ENCODE assay signal across 11 cellular contexts in genomic region chr17:65101371-65101770, GRCh38. TPM values are rescaled to one million over a fixed set of nuclear protein-coding genes. Genes with fewer than 3 reads are reported as not detected.
DNase-seq lines count a peak whose midpoint lies in the region; ATAC-seq and TF ChIP-seq lines count a peak whose summit lies in the region.
"Had no signal": no experiment of that assay in that cellular context is flagged by ENCODE, and none has a peak within 500 bp of the region (broad histone marks: within the 10 kb centered on the region; RNA-seq: fewer than 3 reads in every experiment).

No MANE protein-coding gene starts in this region.

- no peaks in the 10 kb centered on the region for H3K79me1 ChIP-seq in mesendoderm (ENCODE audit: low read length)

- H2BK15ac ChIP-seq in mesendoderm (replicated peaks; ENCODE audit: low read depth): no peak overlapping the region

- H4K5ac ChIP-seq in mesendoderm (ENCODE audit: low read length): no peak overlapping the region

- H3K18ac ChIP-seq in mesendoderm (ENCODE audit: low read length): no peak overlapping the region

- CTCF ChIA-PET in activated naive CD4-positive, alpha-beta T cell treated with anti-CD3 and anti-CD28 coated beads, Interleukin-2, amount 10 ng/mL, durations not matched to agents 7 days and 5 days (lab: Charles Lee): interaction anchor here (0.9 to 2.7 kb wide), 13 partner anchors 14 to 162 kb away, joined by 3 to 9 read pairs (median 5); no protein-coding TSS in a partner anchor

- no peak overlapping the region for H2BK120ac ChIP-seq in mesendoderm (ENCODE audit: low read depth, low read length)

- H3K9me3 ChIP-seq in adrenal gland (replicated peaks in 1 of 3): no peaks in the 10 kb centered on the region
- H3K9me3 ChIP-seq in upper lobe of left lung: no peaks in the 10 kb centered on the region

- H4K8ac ChIP-seq in mesendoderm (ENCODE audit: low read depth, low read length): no peak overlapping the region

- H2AK5ac ChIP-seq in mesendoderm (ENCODE audit: low read length): no peak overlapping the region

- TF ChIP-seq POLR2A in adrenal gland (IDR thresholded peaks at IDR 0.05): no peak
- TF ChIP-seq POLR2A in upper lobe of left lung (IDR thresholded peaks at IDR 0.05): no peak

- no peak overlapping the region for H3K23ac ChIP-seq in mesendoderm (ENCODE audit: low read length)

- H3K9me3 Mint-ChIP-seq in activated naive CD4-positive, alpha-beta T cell treated with anti-CD3 and anti-CD28 coated beads, Interleukin-2, amount 10 ng/mL, durations not matched to agents 7 days and 5 days: no peaks in the 10 kb centered on the region

- intact Hi-C loops in adrenal gland (cut with DNase I) (loop anchor here in 1 of 2 donors (5.0 kb wide), 1 partner anchor 44 kb away; the partner anchor contains the start of gene GNA13), left colon (cut with DNase I, micrococcal nuclease) (no loop called here)

- no peak overlapping the region for H3K27ac Mint-ChIP-seq in activated naive CD4-positive, alpha-beta T cell treated with anti-CD3 and anti-CD28 coated beads, Interleukin-2, amount 10 ng/mL, durations not matched to agents 7 days and 5 days

- no peak overlapping the region for H3K4ac ChIP-seq in mesendoderm (ENCODE audit: low read depth, low read length)

- H3K4me1 ChIP-seq in adrenal gland (replicated peaks in 1 of 2): peaks cover 0 to 29% of the 10 kb centered on the region in 2 donors
- no peaks in the 10 kb centered on the region for H3K4me1 ChIP-seq in mesendoderm (ENCODE audit: control insufficient read depth, low read depth, low read length)
- H3K4me1 ChIP-seq in upper lobe of left lung: peaks cover 10 to 17% (median 14%) of the 10 kb centered on the region in 4 donors

- H3K4me3 ChIP-seq in adrenal gland (peak overlapping the region in 1 of 4 donors; percentile 56), mesendoderm (ENCODE audit: low read length) (no peak overlapping the region), upper lobe of left lung (peak overlapping the region in 3 of 4 donors; percentile 39 to 60 (median 58))

- peak overlapping the region; percentile 82 for H3K4me3 Mint-ChIP-seq in activated naive CD4-positive, alpha-beta T cell treated with anti-CD3 and anti-CD28 coated beads, Interleukin-2, amount 10 ng/mL, durations not matched to agents 7 days and 5 days

- H3K4me2 ChIP-seq in mesendoderm (ENCODE audit: low read length): no peak overlapping the region

- no peaks in the 10 kb centered on the region for H3K79me2 ChIP-seq in mesendoderm (ENCODE audit: control insufficient read depth, insufficient read depth, low read length)

- no peaks in the 10 kb centered on the region for H3K36me3 ChIP-seq in adrenal gland (replicated peaks in 1 of 2)
- H3K36me3 ChIP-seq in mesendoderm (ENCODE audit: control insufficient read depth, insufficient read depth, low read length): no peaks in the 10 kb centered on the region
- no peaks in the 10 kb centered on the region for H3K36me3 ChIP-seq in upper lobe of left lung

- peaks cover 20% of the 10 kb centered on the region for H3K4me1 Mint-ChIP-seq in activated naive CD4-positive, alpha-beta T cell treated with anti-CD3 and anti-CD28 coated beads, Interleukin-2, amount 10 ng/mL, durations not matched to agents 7 days and 5 days

- WGBS in adrenal gland, 4 donors: 66 to 68% (median 68%) methylated on average over 5 to 6 of the region's 6 CpGs
- WGBS in mesendoderm (ENCODE audit: extremely low coverage, insufficient coverage, low lambda C conversion rate): no CpG with 5 or more reads among the region's 6 CpGs
- WGBS in upper lobe of left lung, 2 donors: 66 to 71% methylated on average over 4 to 6 of the region's 6 CpGs

- H2BK5ac ChIP-seq in mesendoderm (ENCODE audit: low read length): no peak overlapping the region

- H3K27ac ChIP-seq in adrenal gland: peak overlapping the region in 3 of 5 donors; percentile 36 to 76 (median 74)
- no peak overlapping the region for H3K27ac ChIP-seq in mesendoderm (ENCODE audit: low read depth, low read length)
- H3K27ac ChIP-seq in upper lobe of left lung: peak overlapping the region in 1 of 4 donors; percentile 86
- H3K27ac ChIP-seq: foreskin keratinocyte had no signal

- no peak overlapping the region for H3K56ac ChIP-seq in mesendoderm (ENCODE audit: low read length)

- no peak for ATAC-seq in upper lobe of left lung (ENCODE audit: low FRiP score in 2 of 2)
- ATAC-seq in left colon: no peak

- no peak for DNase-seq in activated naive CD4-positive, alpha-beta T cell treated with anti-CD3 and anti-CD28 coated beads, Interleukin-2, amount 10 ng/mL, durations not matched to agents 7 days and 5 days
- DNase-seq in activated naive CD4-positive, alpha-beta T cell treated with anti-CD3 and anti-CD28 coated beads, Interleukin-2, amount 50 U/mL, for 16 hours: no peak
- no peak for DNase-seq in adrenal gland
- DNase-seq in mesendoderm: no peak
- DNase-seq in upper lobe of left lung: no peak
- no peak for DNase-seq in DMS153 (lab: John Stamatoyannopoulos, UW)
- no peak for DNase-seq in left colon
- DNase-seq in epidermal melanocyte (ENCODE audit: insufficient read length, low spot score): no peak
- DNase-seq: activated effector memory CD4-positive, alpha-beta T cell treated with Interleukin-2 at 50 U/mL for 16 hours; SHP77 treated with DMSO at 0.1 percent for 48 hours had no signal

- peaks cover 28% of the 10 kb centered on the region for H3K27me3 Mint-ChIP-seq in activated naive CD4-positive, alpha-beta T cell treated with anti-CD3 and anti-CD28 coated beads, Interleukin-2, amount 10 ng/mL, durations not matched to agents 7 days and 5 days

- no peak for TF ChIP-seq CTCF in adrenal gland (IDR thresholded peaks at IDR 0.05)
- TF ChIP-seq CTCF in upper lobe of left lung (IDR thresholded peaks at IDR 0.05): no peak

- peak overlapping the region; percentile 80 for H3K9ac ChIP-seq in mesendoderm (ENCODE audit: low read length)

- no peak for TF ChIP-seq EP300 in upper lobe of left lung (IDR thresholded peaks at IDR 0.05)

- no peaks in the 10 kb centered on the region for H3K36me3 Mint-ChIP-seq in activated naive CD4-positive, alpha-beta T cell treated with anti-CD3 and anti-CD28 coated beads, Interleukin-2, amount 10 ng/mL, durations not matched to agents 7 days and 5 days

- H3K27me3 ChIP-seq in adrenal gland (no peaks in the 10 kb centered on the region), mesendoderm (ENCODE audit: insufficient read depth, low read length, poor library complexity) (no peaks in the 10 kb centered on the region), upper lobe of left lung (no peaks in the 10 kb centered on the region)
- H3K27me3 ChIP-seq: foreskin keratinocyte had no signal

RNA-seq across cellular contexts. Expression of gene RGS9, which starts 35.8 kb away (rescaled TPM):
- 10 to 100 TPM in 6 of 8 donors, 1 to 10 TPM in 2; 6.6 to 32.3 (median 23.7) TPM for total RNA-seq in adrenal gland
- polyA plus RNA-seq in adrenal gland: 10 to 100 TPM in 1 of 3 donors, 1 to 10 TPM in 2; 4.3 to 14.2 (median 6.3) TPM
- 14.6 TPM for polyA plus RNA-seq in mesendoderm (2013, experiment 1 of 2)
- 13.9 TPM for polyA plus RNA-seq in mesendoderm (2013, experiment 2 of 2)
- total RNA-seq in upper lobe of left lung: 10 to 100 TPM in 2 of 6 donors, 1 to 10 TPM in 4; 3.9 to 16.2 (median 8.1) TPM
- 10 to 100 TPM in 1 of 2 donors, 1 to 10 TPM in 1; 7.1 to 11.4 TPM for total RNA-seq in left colon

RNA-seq across cellular contexts. Expression of gene GNA13, which starts 44.8 kb away (rescaled TPM):
- 100 to 1,000 TPM in 1 of 8 donors, 10 to 100 TPM in 7; 38.7 to 102 (median 75.6) TPM for total RNA-seq in adrenal gland
- 10 to 100 TPM; 12.0 to 42.2 (median 16.9) TPM for polyA plus RNA-seq in adrenal gland
- 38.2 TPM for polyA plus RNA-seq in mesendoderm (2013, experiment 1 of 2)
- 37.3 TPM for polyA plus RNA-seq in mesendoderm (2013, experiment 2 of 2)
- total RNA-seq in upper lobe of left lung: 10 to 100 TPM; 33.7 to 56.4 (median 46.2) TPM
- total RNA-seq in left colon: 10 to 100 TPM; 59.2 to 90.7 TPM
